In genomic region chr3:176814252-176814651, GRCh38 we compare ENCODE assay signal across 9 cellular contexts.
DNase-seq lines count a peak whose midpoint lies in the region; ATAC-seq, FAIRE-seq and TF ChIP-seq lines count a peak whose summit lies in the region.
"Had no signal": no experiment of that assay in that cellular context is flagged by ENCODE, and none has a peak within 500 bp of the region (broad histone marks: within the 10 kb centered on the region; RNA-seq: fewer than 3 reads in every experiment).

No MANE protein-coding gene starts in this region.

- no peaks in the 10 kb centered on the region for H3K4me1 ChIP-seq in osteoblast (ENCODE audit: insufficient read depth, low read length)

- no peaks in the 10 kb centered on the region for H3K27me3 ChIP-seq in osteoblast (ENCODE audit: insufficient read depth, low read length)

- 25 to 26% methylated on average over 12 of the region's 12 CpGs for WGBS in lower leg skin, 2 donors

- no peaks in the 10 kb centered on the region for H3K4me1 Mint-ChIP-seq in effector memory CD8-positive, alpha-beta T cell (ENCODE audit: low read depth in 2 of 2)

- ATAC-seq in GM19397 (IDR thresholded peaks at IDR 0.05; ENCODE audit: unreplicated experiment) (peak; percentile 97), HG03175 (IDR thresholded peaks at IDR 0.05; ENCODE audit: unreplicated experiment) (peak; percentile 90)
- ATAC-seq in effector memory CD8-positive, alpha-beta T cell (replicated peaks) = no peak

- peak overlapping the region; percentile 71 for H2AFZ ChIP-seq in osteoblast (ENCODE audit: low read length)

- intact Hi-C loops in lower leg skin (cut with DNase I; ENCODE audit: low total_unique reads) = no loop called here

- TF ChIP-seq CTCF in fibroblast of the aortic adventitia (IDR thresholded peaks at IDR 0.05; ENCODE audit: insufficient read depth, low read length) (peak; percentile 49), osteoblast (IDR thresholded peaks at IDR 0.05; ENCODE audit: extremely low read depth, low read depth, low read length) (peak; percentile 65), lower leg skin (IDR thresholded peaks at IDR 0.05) (no peak)

- H3K36me3 ChIP-seq in osteoblast (ENCODE audit: insufficient read depth, low read length) = no peaks in the 10 kb centered on the region

- TF ChIP-seq POLR2A in lower leg skin (IDR thresholded peaks at IDR 0.05) = no peak

- H3K27ac Mint-ChIP-seq in effector memory CD8-positive, alpha-beta T cell = no peak overlapping the region

- H3K27ac ChIP-seq in osteoblast (ENCODE audit: low read depth, low read length) = no peak overlapping the region

- H3K36me3 Mint-ChIP-seq in effector memory CD8-positive, alpha-beta T cell (ENCODE audit: insufficient read depth) = peaks cover 3% of the 10 kb centered on the region

- H3K9me3 ChIP-seq in osteoblast (ENCODE audit: low read depth, low read length) = no peaks in the 10 kb centered on the region

- peak; percentile 10 for DNase-seq in RPMI7951 (ENCODE audit: low read depth)
- peak; percentile 5 for DNase-seq in fibroblast of the aortic adventitia (ENCODE audit: low read depth)
- DNase-seq in osteoblast (ENCODE audit: insufficient read length, low spot score, missing footprints) = peak; percentile 73
- DNase-seq in effector memory CD8-positive, alpha-beta T cell = no peak
- no peak for DNase-seq in lower leg skin (ENCODE audit: low spot score in 2 of 2)
- DNase-seq: activated T-cell treated with anti-CD3 and anti-CD28 coated beads, Interleukin-2, amount 50 U/mL, for 4 hours had no signal

- peak; percentile 45 for FAIRE-seq in G401.6 (lab: Jason Lieb, UNC)

- H3K4me3 Mint-ChIP-seq in effector memory CD8-positive, alpha-beta T cell = no peak overlapping the region
- H3K4me3 Mint-ChIP-seq: activated T-cell treated with anti-CD3 and anti-CD28 coated beads, Interleukin-2, amount 50 U/mL, for 4 hours had no signal

- H3K27me3 Mint-ChIP-seq in effector memory CD8-positive, alpha-beta T cell = peaks cover 0 to 5% of the 10 kb centered on the region in 2 donors

- H3K4me2 ChIP-seq in osteoblast (ENCODE audit: insufficient read depth, low read length) = peak overlapping the region; percentile 50

- H3K79me2 ChIP-seq in osteoblast (ENCODE audit: insufficient read depth, low read length) = no peaks in the 10 kb centered on the region

- H4K20me1 ChIP-seq in osteoblast (ENCODE audit: insufficient read depth, low read length) = no peaks in the 10 kb centered on the region

- peaks cover 0 to 2% of the 10 kb centered on the region in 2 donors for H3K9me3 Mint-ChIP-seq in effector memory CD8-positive, alpha-beta T cell
- H3K9me3 Mint-ChIP-seq: activated T-cell treated with anti-CD3 and anti-CD28 coated beads, Interleukin-2, amount 50 U/mL, for 4 hours had no signal

- H3K4me3 ChIP-seq in fibroblast of the aortic adventitia (ENCODE audit: low read depth, low read length) = no peak overlapping the region
- H3K4me3 ChIP-seq in osteoblast (ENCODE audit: insufficient read depth, low read length) = no peak overlapping the region
- no peak overlapping the region for H3K4me3 ChIP-seq in lower leg skin (ENCODE audit: low read depth, poor library complexity, severe bottlenecking)

Comparison
In these comparisons a context has a peak if more than half of its experiments do, and no peak if none do; other contexts are left out.
1. DNase-seq: peak in RPMI7951 (single experiment), fibroblast of the aortic adventitia (single experiment) and osteoblast (single experiment); none in effector memory CD8-positive, alpha-beta T cell (0 of 3) and lower leg skin (0 of 2).
2. CTCF ChIP-seq: peak in fibroblast of the aortic adventitia (single experiment) and osteoblast (single experiment); none in lower leg skin (0 of 3).